31 cellular contexts compared by ENCODE assay signal in genomic region chr18:48164701-48165100, GRCh38.
"Had no signal": no experiment of that assay in that cellular context is flagged by ENCODE, and none has a peak within 500 bp of the region (broad histone marks: within the 10 kb centered on the region; RNA-seq: fewer than 3 reads in every experiment).

No MANE protein-coding gene starts in this region.

- H3K27me3 ChIP-seq: gastrocnemius medialis, pancreas, sigmoid colon, thyroid gland, upper lobe of right lung had no signal

- H3K27ac ChIP-seq: gastrocnemius medialis, prostate gland, sigmoid colon, thyroid gland, upper lobe of right lung had no signal

- H3K4me1 Mint-ChIP-seq: central memory CD8-positive, alpha-beta T cell; stimulated activated memory B cell treated with anti-CD40 and anti-IgM and Interleukin-4, amounts not matched to agents 10 μg/mL and 1 μg/mL and 100 μg/mL, for 72 hours had no signal

- H3K27ac Mint-ChIP-seq: activated CD4-positive, alpha-beta memory T cell treated with anti-CD3 and anti-CD28 coated beads, Interleukin-2, amount 10 ng/mL, durations not matched to agents 7 days and 5 days; activated CD4-positive, alpha-beta T cell treated with anti-CD3 and anti-CD28 coated beads, Interleukin-2, amount 10 ng/mL, durations not matched to agents 24 days and 14 days; activated T-helper 17 cell treated with anti-CD3 and anti-CD28 coated beads, Interleukin-2, amount 50 U/mL, for 72 hours; naive thymus-derived CD4-positive, alpha-beta T cell; stimulated activated memory B cell treated with anti-CD40 and anti-IgM and Interleukin-4, amounts not matched to agents 10 μg/mL and 1 μg/mL and 100 μg/mL, for 72 hours; stimulated activated naive CD8-positive, alpha-beta T cell treated with anti-CD3 and anti-CD28 coated beads, Interleukin-15, amount 100 ng/mL, for 72 hours; T-helper 1 cell treated with Interleukin-12 subunit alpha and Interleukin-12 subunit beta and Interleukin-4 antibody, amounts not matched to agents 30 μg/mL and 1 μg/mL, for 36 hours had no signal

- H3K4me3 Mint-ChIP-seq: activated CD4-positive, alpha-beta memory T cell treated with anti-CD3 and anti-CD28 coated beads, Interleukin-2, amount 10 ng/mL, durations not matched to agents 7 days and 5 days; activated CD4-positive, alpha-beta T cell treated with anti-CD3 and anti-CD28 coated beads, Interleukin-2, amount 10 ng/mL, durations not matched to agents 24 days and 14 days; activated T-cell treated with anti-CD3 and anti-CD28 coated beads, Interleukin-2, amount 50 U/mL, for 4 hours; activated T-helper 17 cell treated with anti-CD3 and anti-CD28 coated beads, Interleukin-2, amount 50 U/mL, for 72 hours; central memory CD8-positive, alpha-beta T cell; mesothelial cell of epicardium; naive thymus-derived CD4-positive, alpha-beta T cell; stimulated activated memory B cell treated with anti-CD40 and anti-IgM and Interleukin-4, amounts not matched to agents 10 μg/mL and 1 μg/mL and 100 μg/mL, for 72 hours; stimulated activated naive CD8-positive, alpha-beta T cell treated with anti-CD3 and anti-CD28 coated beads, Interleukin-15, amount 100 ng/mL, for 72 hours; T-helper 1 cell treated with Interleukin-12 subunit alpha and Interleukin-12 subunit beta and Interleukin-4 antibody, amounts not matched to agents 30 μg/mL and 1 μg/mL, for 36 hours had no signal

- H3K27me3 Mint-ChIP-seq: activated T-helper 17 cell treated with anti-CD3 and anti-CD28 coated beads, Interleukin-2, amount 50 U/mL, for 72 hours; central memory CD8-positive, alpha-beta T cell had no signal

- H3K36me3 ChIP-seq: gastrocnemius medialis, pancreas, prostate gland, sigmoid colon, thyroid gland, upper lobe of right lung had no signal

- H3K9me3 ChIP-seq: gastrocnemius medialis, pancreas, prostate gland, sigmoid colon, thyroid gland, upper lobe of right lung had no signal

- H3K9me3 Mint-ChIP-seq: activated CD4-positive, alpha-beta memory T cell treated with anti-CD3 and anti-CD28 coated beads, Interleukin-2, amount 10 ng/mL, durations not matched to agents 7 days and 5 days; activated CD4-positive, alpha-beta T cell treated with anti-CD3 and anti-CD28 coated beads, Interleukin-2, amount 10 ng/mL, durations not matched to agents 24 days and 14 days; activated T-cell treated with anti-CD3 and anti-CD28 coated beads, Interleukin-2, amount 50 U/mL, for 4 hours; activated T-helper 17 cell treated with anti-CD3 and anti-CD28 coated beads, Interleukin-2, amount 50 U/mL, for 72 hours; central memory CD8-positive, alpha-beta T cell; mesothelial cell of epicardium; naive thymus-derived CD4-positive, alpha-beta T cell; stimulated activated memory B cell treated with anti-CD40 and anti-IgM and Interleukin-4, amounts not matched to agents 10 μg/mL and 1 μg/mL and 100 μg/mL, for 72 hours; stimulated activated naive CD8-positive, alpha-beta T cell treated with anti-CD3 and anti-CD28 coated beads, Interleukin-15, amount 100 ng/mL, for 72 hours; T-helper 1 cell treated with Interleukin-12 subunit alpha and Interleukin-12 subunit beta and Interleukin-4 antibody, amounts not matched to agents 30 μg/mL and 1 μg/mL, for 36 hours had no signal

- H3K36me3 Mint-ChIP-seq: mesothelial cell of epicardium; naive thymus-derived CD4-positive, alpha-beta T cell; stimulated activated memory B cell treated with anti-CD40 and anti-IgM and Interleukin-4, amounts not matched to agents 10 μg/mL and 1 μg/mL and 100 μg/mL, for 72 hours had no signal

- H3K4me3 ChIP-seq: gastrocnemius medialis, pancreas, prostate gland, sigmoid colon, thyroid gland, upper lobe of right lung had no signal

- DNase-seq: activated CD4-positive, alpha-beta memory T cell treated with anti-CD3 and anti-CD28 coated beads, Interleukin-2, amount 10 ng/mL, durations not matched to agents 7 days and 5 days; activated CD4-positive, alpha-beta T cell treated with anti-CD3 and anti-CD28 coated beads, Interleukin-2, amount 10 ng/mL, durations not matched to agents 24 days and 14 days; activated CD4-positive, CD25-positive, alpha-beta regulatory T cell treated with anti-CD3 and anti-CD28 coated beads, Interleukin-2, amount 50 U/mL, for 72 hours; activated gamma-delta T cell treated with Interleukin-2 at 50 U/mL for 16 hours; activated naive CD4-positive, alpha-beta T cell treated with anti-CD3 and anti-CD28 coated beads, Interleukin-2, amount 50 U/mL, for 16 hours; activated T-cell treated with anti-CD3 and anti-CD28 coated beads, Interleukin-2, amount 50 U/mL, for 4 hours; amygdala; effector memory CD4-positive, alpha-beta T cell; erythroblast; gastrocnemius medialis; hippocampal formation; left cardiac atrium; mammary epithelial cell; naive thymus-derived CD4-positive, alpha-beta T cell; pancreas; sigmoid colon; stimulated activated CD4-positive, alpha-beta T cell treated with anti-CD3 and anti-CD28 coated beads, Interleukin-1b, Interleukin-23, amount 100 ng/mL, for 48 hours; stimulated activated CD4-positive, alpha-beta T cell treated with anti-CD3 and anti-CD28 coated beads, Interleukin-4, amount 100 ng/mL, for 4 hours; stimulated activated CD8-positive, alpha-beta memory T cell treated with anti-CD3 and anti-CD28 coated beads, Interleukin-4, amount 100 ng/mL, for 48 hours; stimulated activated naive CD8-positive, alpha-beta T cell treated with anti-CD3 and anti-CD28 coated beads, Interleukin-15, amount 100 ng/mL, for 72 hours; substantia nigra; SW 1271; T-helper 9 cell; thyroid gland; upper lobe of right lung had no signal
